8 cellular contexts compared by ENCODE assay signal in genomic region chr5:9544502-9545300, GRCh38. TPM values are rescaled to one million over a fixed set of nuclear protein-coding genes. Genes with fewer than 3 reads are reported as not detected.
A peak's percentile ranks its signal among the peaks of the same experiment; 100 is the strongest.
DNase-seq lines count a peak whose midpoint lies in the region; ATAC-seq and TF ChIP-seq lines count a peak whose summit lies in the region.

No MANE protein-coding gene starts in this region.

- in situ Hi-C loops in SK-MEL-5 (cut with HindIII; ENCODE audit: low pct_unique_long_range_greater_than_20kb, low sequenced_read_pairs), result no loop called here
- in situ Hi-C loops in mammary epithelial cell (cut with MboI; ENCODE audit: low sequenced_read_pairs in 2 of 2), result loop anchor here in 1 of 2 donors (25.0 kb wide), 3 partner anchors 182 to 682 kb away; no protein-coding TSS in a partner anchor

- intact Hi-C loops in mammary epithelial cell (cut with micrococcal nuclease), result loop anchor here (1.0 to 10.0 kb wide), 12 partner anchors 45 to 788 kb away; no protein-coding TSS in a partner anchor

- H3K4me3 ChIP-seq in mammary epithelial cell (replicated peaks in 1 of 3; ENCODE audit: insufficient read depth in 1 of 3, low read depth in 2 of 3, low read length in 3 of 3) (peak overlapping the region; percentile 55 to 86 (median 78)), skeletal muscle satellite cell (ENCODE audit: low read length) (peak overlapping the region; percentile 89)

- H3K9me3 ChIP-seq in mammary epithelial cell (replicated peaks; ENCODE audit: insufficient read depth, low read length) (no peaks in the 10 kb centered on the region), skeletal muscle satellite cell (replicated peaks; ENCODE audit: low read length) (no peaks in the 10 kb centered on the region)

- H3K4me2 ChIP-seq in mammary epithelial cell (ENCODE audit: insufficient read depth, low read depth, low read length) (peak overlapping the region; percentile 99), skeletal muscle satellite cell (ENCODE audit: low read length) (peak overlapping the region; percentile 98)

- no peaks in the 10 kb centered on the region for H3K27me3 ChIP-seq in mammary epithelial cell (ENCODE audit: insufficient read depth, low read length)
- no peaks in the 10 kb centered on the region for H3K27me3 ChIP-seq in skeletal muscle satellite cell (ENCODE audit: control insufficient read depth, insufficient read depth, low read length)

- H3K36me3 ChIP-seq in mammary epithelial cell (ENCODE audit: insufficient read depth, low read length) (peaks cover 4% of the 10 kb centered on the region), skeletal muscle satellite cell (ENCODE audit: insufficient read depth, low read length) (peaks cover 12% of the 10 kb centered on the region)

- peak overlapping the region; percentile 76 for H3K27ac ChIP-seq in mammary epithelial cell (ENCODE audit: insufficient read depth, low read depth, low read length)

- H2AFZ ChIP-seq in mammary epithelial cell (ENCODE audit: low read depth, low read length), result peak overlapping the region; percentile 89

- 5% methylated on average over 10 of the region's 65 CpGs for WGBS in mammary epithelial cell (ENCODE audit: low coverage, missing lambda C conversion rate)

- H4K20me1 ChIP-seq in mammary epithelial cell (ENCODE audit: insufficient read depth, low read length), result no peaks in the 10 kb centered on the region

- BruUV-seq in mammary epithelial cell (replicated peaks; lab: Mats Ljungman, UMichigan), result no TSS peak

- peak; percentile 66 for ATAC-seq in GM19023 (IDR thresholded peaks at IDR 0.05; ENCODE audit: unreplicated experiment)
- peak; percentile 55 for ATAC-seq in HG03521 (IDR thresholded peaks at IDR 0.05; ENCODE audit: unreplicated experiment)
- ATAC-seq in HG03025 (IDR thresholded peaks at IDR 0.05; ENCODE audit: low FRiP score, unreplicated experiment), result no peak

- H3K4me1 ChIP-seq in mammary epithelial cell (ENCODE audit: insufficient read depth, low read length) (peaks cover 20% of the 10 kb centered on the region), skeletal muscle satellite cell (ENCODE audit: control insufficient read depth, insufficient read depth, low read length) (peaks cover 24% of the 10 kb centered on the region)

- dilution Hi-C loops in mammary epithelial cell (cut with HindIII; ENCODE audit: low sequenced_read_pairs), result loop anchor here (25.0 kb wide), 1 partner anchor 182 kb away; no protein-coding TSS in a partner anchor

- TF ChIP-seq CTCF in mammary epithelial cell (conservative IDR thresholded peaks at IDR 0.05 in 1 of 2, IDR thresholded peaks at IDR 0.05 in 1 of 2; ENCODE audit: extremely low read depth in 1 of 2, insufficient read depth in 1 of 2, low read depth in 1 of 2, low read length in 2 of 2), result peak; percentile 77 to 94

- CTCF ChIA-PET in mammary epithelial cell (lab: Charles Lee; ENCODE audit: low non-redundant PET), result interaction anchor here (0.6 to 0.7 kb wide), 2 partner anchors 309 to 529 kb away, joined by 3 read pairs; no protein-coding TSS in a partner anchor

- DNase-seq in C1 segment of cervical spinal cord (lab: John Stamatoyannopoulos, UW), result peak in 13 of 14 donors; percentile 36 to 87 (median 75)
- DNase-seq in SK-MEL-5 (ENCODE audit: low read depth, low spot score), result peak; percentile 87
- DNase-seq in mammary epithelial cell, result peak; percentile 85
- DNase-seq in iPS-NIHi7 (ENCODE audit: extremely low spot score), result peak; percentile 74

- peak overlapping the region; percentile 84 for H3K9ac ChIP-seq in mammary epithelial cell (ENCODE audit: insufficient read depth, low read length)
- H3K9ac ChIP-seq in skeletal muscle satellite cell (ENCODE audit: low read depth, low read length), result peak overlapping the region; percentile 80

- H3K79me2 ChIP-seq in mammary epithelial cell (ENCODE audit: insufficient read depth, low read length), result peaks cover 68% of the 10 kb centered on the region

RNA-seq across cellular contexts. Expression of gene SEMA5A, which starts 1.2 kb away (rescaled TPM):
- total RNA-seq in SK-MEL-5 (2014; rRNA removed; shearing (Covaris generic)), result 38.1 and 39.0 TPM in 2 replicates
- 22.6 and 33.3 TPM in 2 replicates for polyA plus RNA-seq in SK-MEL-5 (2015; cell fraction: cytosol; rRNA removed)
- 9.0 and 13.5 TPM in 2 replicates for polyA plus RNA-seq in SK-MEL-5 (2015; cell fraction: nucleus; rRNA removed)
- 10 to 100 TPM; 11.8 to 25.8 TPM for total RNA-seq in mammary epithelial cell
- 5.3 TPM for polyA plus RNA-seq in mammary epithelial cell
- 10.6 TPM for polyA minus RNA-seq in mammary epithelial cell
- total RNA-seq in skeletal muscle satellite cell (2012; rRNA removed), result 7.4 and 21.8 TPM in 2 replicates
